In genomic region chr1:160117709-160118183, GRCh38 we compare ENCODE assay signal across 13 cellular contexts. TPM values are rescaled to one million over a fixed set of nuclear protein-coding genes. Genes with fewer than 3 reads are reported as not detected.
DNase-seq lines count a peak whose midpoint lies in the region; ATAC-seq, FAIRE-seq and TF ChIP-seq lines count a peak whose summit lies in the region.
"Had no signal": no experiment of that assay in that cellular context is flagged by ENCODE, and none has a peak within 500 bp of the region (broad histone marks: within the 10 kb centered on the region; RNA-seq: fewer than 3 reads in every experiment).

No MANE protein-coding gene starts in this region.

- no peak overlapping the region for H2BK15ac ChIP-seq in mesendoderm (replicated peaks; ENCODE audit: low read depth)

- intact Hi-C loops in PC-3 (cut with micrococcal nuclease) (no loop called here), esophagus squamous epithelium (cut with DNase I) (no loop called here), PC-9 (cut with micrococcal nuclease; ENCODE audit: unreplicated experiment) (no loop called here)

- peak overlapping the region; percentile 6 for H3K56ac ChIP-seq in mesendoderm (ENCODE audit: low read length)

- H3K23ac ChIP-seq in mesendoderm (ENCODE audit: low read length), result no peak overlapping the region

- H2AFZ ChIP-seq in PC-3 (ENCODE audit: low read length) (no peak overlapping the region), PC-9 (no peak overlapping the region)

- no peaks in the 10 kb centered on the region for H3F3A ChIP-seq in PC-3 (ENCODE audit: low read length, unreplicated experiment)
- H3F3A ChIP-seq in PC-9 (ENCODE audit: insufficient read depth, low read depth), result no peaks in the 10 kb centered on the region

- no peak overlapping the region for H3K9ac ChIP-seq in PC-3 (ENCODE audit: low read length)
- H3K9ac ChIP-seq in mesendoderm (ENCODE audit: low read length), result peak overlapping the region; percentile 0

- H3K4me1 ChIP-seq in PC-3 (ENCODE audit: insufficient read depth, low read length) (no peaks in the 10 kb centered on the region), esophagus squamous epithelium (peaks cover 0 to 49% (median 9%) of the 10 kb centered on the region in 3 donors), mesendoderm (ENCODE audit: control insufficient read depth, low read depth, low read length) (peaks cover 23% of the 10 kb centered on the region), thoracic aorta (ENCODE audit: control insufficient read depth in 1 of 2, low read depth in 2 of 2) (peaks cover 35 to 83% of the 10 kb centered on the region in 2 donors), PC-9 (replicated peaks; ENCODE audit: insufficient read depth) (no peaks in the 10 kb centered on the region)

- TF ChIP-seq CTCF in PC-3 (conservative IDR thresholded peaks at IDR 0.05; ENCODE audit: low read depth, low read length) (no peak), esophagus squamous epithelium (IDR thresholded peaks at IDR 0.05) (no peak), thoracic aorta (IDR thresholded peaks at IDR 0.05) (no peak), PC-9 (conservative IDR thresholded peaks at IDR 0.05) (no peak)

- H2AK5ac ChIP-seq in mesendoderm (ENCODE audit: low read length), result no peak overlapping the region

- H4K20me1 ChIP-seq in PC-3 (ENCODE audit: low read length) (no peaks in the 10 kb centered on the region), PC-9 (ENCODE audit: insufficient read depth) (no peaks in the 10 kb centered on the region)

- H3K9me2 ChIP-seq in PC-3 (replicated peaks; ENCODE audit: low read length) (no peaks in the 10 kb centered on the region), PC-9 (ENCODE audit: insufficient read depth) (no peaks in the 10 kb centered on the region)

- H3K4ac ChIP-seq in mesendoderm (ENCODE audit: low read depth, low read length), result no peak overlapping the region

- ATAC-seq in PC-3 (peak; percentile 44), thoracic aorta (ENCODE audit: insufficient number of reproducible peaks, low FRiP score, low read depth) (no peak)
- ATAC-seq: mucosa of descending colon had no signal

- H3K79me1 ChIP-seq in mesendoderm (ENCODE audit: low read length), result no peaks in the 10 kb centered on the region

- H3K36me3 ChIP-seq in PC-3 (ENCODE audit: low read depth, low read length), result no peaks in the 10 kb centered on the region
- no peaks in the 10 kb centered on the region for H3K36me3 ChIP-seq in esophagus squamous epithelium
- H3K36me3 ChIP-seq in mesendoderm (ENCODE audit: control insufficient read depth, insufficient read depth, low read length), result no peaks in the 10 kb centered on the region
- H3K36me3 ChIP-seq in thoracic aorta, result peaks cover 16% of the 10 kb centered on the region
- H3K36me3 ChIP-seq in PC-9 (ENCODE audit: low read depth), result no peaks in the 10 kb centered on the region

- H3K79me2 ChIP-seq in PC-3 (ENCODE audit: low read length), result no peaks in the 10 kb centered on the region
- no peaks in the 10 kb centered on the region for H3K79me2 ChIP-seq in mesendoderm (ENCODE audit: control insufficient read depth, insufficient read depth, low read length)
- H3K79me2 ChIP-seq in PC-9 (ENCODE audit: low read depth), result no peaks in the 10 kb centered on the region

- H4K8ac ChIP-seq in mesendoderm (ENCODE audit: low read depth, low read length), result no peak overlapping the region

- no peak for TF ChIP-seq POLR2A in esophagus squamous epithelium (IDR thresholded peaks at IDR 0.05)
- no peak for TF ChIP-seq POLR2A in H54 (IDR thresholded peaks at IDR 0.05; ENCODE audit: low read depth, low read length)

- POLR2A ChIA-PET in PC-3 (lab: Charles Lee; ENCODE audit: unreplicated experiment), result no interaction called here
- POLR2A ChIA-PET in PC-9 (lab: Charles Lee; ENCODE audit: unreplicated experiment), result no interaction called here

- no peak overlapping the region for H4K5ac ChIP-seq in mesendoderm (ENCODE audit: low read length)

- no peaks in the 10 kb centered on the region for H3K9me3 ChIP-seq in PC-3 (ENCODE audit: low read length)
- no peaks in the 10 kb centered on the region for H3K9me3 ChIP-seq in esophagus squamous epithelium
- no peaks in the 10 kb centered on the region for H3K9me3 ChIP-seq in thoracic aorta
- H3K9me3 ChIP-seq in PC-9 (ENCODE audit: insufficient read depth, low read depth), result no peaks in the 10 kb centered on the region
- H3K9me3 ChIP-seq: mucosa of descending colon had no signal

- H3K27ac ChIP-seq in PC-3 (ENCODE audit: low read length) (no peak overlapping the region), esophagus squamous epithelium (peak overlapping the region; percentile 24 to 88 (median 79)), mesendoderm (ENCODE audit: low read depth, low read length) (no peak overlapping the region), thoracic aorta (peak overlapping the region; percentile 77 to 92), PC-9 (no peak overlapping the region)

- H3K18ac ChIP-seq in mesendoderm (ENCODE audit: low read length), result no peak overlapping the region

- WGBS in esophagus squamous epithelium, 2 donors, result 15 to 29% methylated on average over 3 of the region's 8 CpGs
- no CpG with 5 or more reads among the region's 8 CpGs for WGBS in mesendoderm (ENCODE audit: extremely low coverage, insufficient coverage, low lambda C conversion rate)

- H3K4me2 ChIP-seq in PC-3 (ENCODE audit: low read length) (no peak overlapping the region), mesendoderm (ENCODE audit: low read length) (no peak overlapping the region), PC-9 (no peak overlapping the region)

- BruUV-seq in PC-3 (replicated peaks; lab: Mats Ljungman, UMichigan) (no TSS peak), PC-9 (replicated peaks; lab: Mats Ljungman, UMichigan) (no TSS peak)

- H3K27me3 ChIP-seq in PC-3 (ENCODE audit: low read length) (no peaks in the 10 kb centered on the region), esophagus squamous epithelium (peaks cover 0 to 11% (median 0%) of the 10 kb centered on the region in 4 donors), mesendoderm (ENCODE audit: insufficient read depth, low read length, poor library complexity) (no peaks in the 10 kb centered on the region), thoracic aorta (replicated peaks; ENCODE audit: insufficient read depth) (no peaks in the 10 kb centered on the region), PC-9 (ENCODE audit: insufficient read depth, low read depth) (no peaks in the 10 kb centered on the region)

- H3K4me3 ChIP-seq in PC-3 (ENCODE audit: low read length) (no peak overlapping the region), esophagus squamous epithelium (peak overlapping the region; percentile 16 to 58 (median 43)), mesendoderm (ENCODE audit: low read length) (no peak overlapping the region), thoracic aorta (peak overlapping the region; percentile 79), PC-9 (no peak overlapping the region)
- H3K4me3 ChIP-seq: mucosa of descending colon had no signal

- H2BK5ac ChIP-seq in mesendoderm (ENCODE audit: low read length), result no peak overlapping the region

- no peak overlapping the region for H2BK120ac ChIP-seq in mesendoderm (ENCODE audit: low read depth, low read length)

- CTCF ChIA-PET in PC-3 (lab: Charles Lee), result no interaction called here
- CTCF ChIA-PET in PC-9 (lab: Charles Lee), result interaction anchor here (0.6 to 1.1 kb wide), 4 partner anchors 71 to 225 kb away, joined by 3 read pairs; no protein-coding TSS in a partner anchor

- no peak for FAIRE-seq in H54 (lab: Jason Lieb, UNC)

- no peak for DNase-seq in PC-3
- no peak for DNase-seq in esophagus squamous epithelium (lab: John Stamatoyannopoulos, UW)
- peak; percentile 50 for DNase-seq in mesendoderm
- no peak for DNase-seq in thoracic aorta (ENCODE audit: low spot score)
- DNase-seq in T-helper 2 cell, result no peak
- DNase-seq in NCI-H345 (lab: John Stamatoyannopoulos, UW), result no peak
- DNase-seq in PC-9, result no peak
- no peak for DNase-seq in H54 (ENCODE audit: insufficient read length, low spot score)
- DNase-seq: activated gamma-delta T cell, DMS53, erythroblast, mucosa of descending colon had no signal

RNA-seq across cellular contexts. Expression of gene ATP1A2, which starts 2.2 kb away (rescaled TPM):
- not detected in 2 replicates for total RNA-seq in PC-3 (2014; rRNA removed)
- total RNA-seq in esophagus squamous epithelium, result 10 to 100 TPM in 1 of 4 donors, 1 to 10 TPM in 3; 2.2 to 32.6 (median 5.3) TPM
- 4.3 TPM for polyA plus RNA-seq in mesendoderm (2013, experiment 1 of 2)
- 4.0 TPM for polyA plus RNA-seq in mesendoderm (2013, experiment 2 of 2)
- total RNA-seq in thoracic aorta, result 100 to 1,000 TPM in 1 of 2 donors, 10 to 100 TPM in 1; 86.0 to 146 TPM
- 1.1 TPM in 2 replicates for total RNA-seq in PC-9 (2021)
- total RNA-seq: M059J had no signal

RNA-seq across cellular contexts. Expression of gene IGSF8, which starts 19.3 kb away (rescaled TPM):
- total RNA-seq in PC-3 (2014; rRNA removed), result 37.1 and 49.1 TPM in 2 replicates
- 10 to 100 TPM; 17.0 to 19.6 (median 17.2) TPM for total RNA-seq in esophagus squamous epithelium
- polyA plus RNA-seq in mesendoderm (2013, experiment 1 of 2), result 22.0 TPM
- 20.7 TPM for polyA plus RNA-seq in mesendoderm (2013, experiment 2 of 2)
- total RNA-seq in thoracic aorta, result 10 to 100 TPM; 29.6 to 40.8 TPM
- total RNA-seq in PC-9 (2021), result 27.4 and 38.0 TPM in 2 replicates

RNA-seq across cellular contexts. Expression of gene ATP1A4, which starts 33.7 kb away (rescaled TPM):
- total RNA-seq in PC-3 (2014; rRNA removed) (0.04 TPM in 1 of 2 replicates, not detected in the other), esophagus squamous epithelium (1 to 10 TPM in 1 of 4 donors, under 1 TPM in 1, not detected in 2; 0.19 to 1.8 TPM), thoracic aorta (1 to 10 TPM in 1 of 2 donors, under 1 TPM in 1; 0.68 to 1.1 TPM), PC-9 (2021) (not detected in 2 replicates)
- polyA plus RNA-seq in mesendoderm (2013, experiment 1 of 2), result 0.56 TPM
- 0.42 TPM for polyA plus RNA-seq in mesendoderm (2013, experiment 2 of 2)
- total RNA-seq: M059J had no signal

RNA-seq across cellular contexts. Expression of gene KCNJ9, which starts 36.4 kb away (rescaled TPM):
- total RNA-seq in PC-3 (2014; rRNA removed) (not detected in 2 replicates), esophagus squamous epithelium (not detected), thoracic aorta (under 1 TPM in 1 of 2 donors, not detected in 1; 0.95 TPM), PC-9 (2021) (not detected in 2 replicates)
- polyA plus RNA-seq in mesendoderm (2013, experiment 1 of 2), result 0.01 TPM
- polyA plus RNA-seq in mesendoderm (2013, experiment 2 of 2), result 0.04 TPM
- total RNA-seq: M059J had no signal

RNA-seq across cellular contexts. Expression of gene KCNJ10, which starts 47.8 kb away (rescaled TPM):
- total RNA-seq in PC-3 (2014; rRNA removed), result 0.15 TPM in 1 of 2 replicates, not detected in the other
- total RNA-seq in esophagus squamous epithelium, result under 1 TPM in 1 of 4 donors, not detected in 3; 0.59 TPM
- polyA plus RNA-seq in mesendoderm (2013, experiment 1 of 2), result 0.45 TPM
- 0.35 TPM for polyA plus RNA-seq in mesendoderm (2013, experiment 2 of 2)
- total RNA-seq in thoracic aorta, result not detected
- total RNA-seq in PC-9 (2021), result not detected in 2 replicates
- total RNA-seq: M059J had no signal

Comparison
In these comparisons a context has a peak if more than half of its experiments do, and no peak if none do; other contexts are left out.
1. H3K27ac ChIP-seq: peak in esophagus squamous epithelium (4 of 4) and thoracic aorta (2 of 2); none in PC-3 (single experiment), mesendoderm (single experiment) and PC-9 (single experiment).
2. H3K4me3 ChIP-seq: peak in esophagus squamous epithelium (4 of 4) and thoracic aorta (single experiment); none in PC-3 (single experiment), mesendoderm (single experiment) and PC-9 (single experiment).